Comparison of ENCODE assay signal across 8 cellular contexts in the genomic region with DNA sequence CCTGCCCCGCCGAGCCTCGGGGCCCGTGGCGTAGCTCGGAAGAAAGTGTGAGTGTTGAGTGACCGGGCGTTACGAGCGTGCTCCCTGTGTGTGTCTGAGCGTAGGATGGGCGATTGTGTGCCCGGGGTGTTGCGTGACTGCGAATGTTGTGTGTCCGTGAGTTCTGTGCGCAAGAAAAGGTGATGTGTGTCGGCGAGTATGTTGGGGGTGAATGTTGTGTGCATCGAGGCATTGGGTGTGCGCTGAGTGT. TPM values are rescaled to one million over a fixed set of nuclear protein-coding genes. Genes with fewer than 3 reads are reported as not detected.
DNase-seq lines count a peak whose midpoint lies in the region; ATAC-seq and TF ChIP-seq lines count a peak whose summit lies in the region.

No MANE protein-coding gene starts in this region.

- WGBS in heart right ventricle, 2 donors: 1% methylated on average over 21 of the region's 21 CpGs
- 1% methylated on average over 17 to 21 of the region's 21 CpGs for WGBS in body of pancreas, 2 donors
- WGBS in aorta, 2 donors: 1% methylated on average over 21 of the region's 21 CpGs

- H3K27me3 Mint-ChIP-seq in mesothelial cell of epicardium (ENCODE audit: low read depth): peaks cover 6% of the 10 kb centered on the region

- peaks cover 31% of the 10 kb centered on the region for H3K4me1 Mint-ChIP-seq in mesothelial cell of epicardium

- TF ChIP-seq CTCF in heart right ventricle (IDR thresholded peaks at IDR 0.05): no peak
- TF ChIP-seq CTCF in body of pancreas (IDR thresholded peaks at IDR 0.05): no peak
- no peak for TF ChIP-seq CTCF in mesothelial cell of epicardium (IDR thresholded peaks at IDR 0.05; ENCODE audit: unreplicated experiment)

- ATAC-seq in heart right ventricle (peak in 1 of 8 donors; percentile 2), body of pancreas (no peak), aorta (ENCODE audit: low FRiP score) (no peak), GM21447 (IDR thresholded peaks at IDR 0.05; ENCODE audit: unreplicated experiment) (no peak), GM21367 (IDR thresholded peaks at IDR 0.05; ENCODE audit: unreplicated experiment) (no peak)

- no peaks in the 10 kb centered on the region for H3K36me3 Mint-ChIP-seq in mesothelial cell of epicardium

- peaks cover 0 to 51% (median 0%) of the 10 kb centered on the region in 7 donors for H3K27me3 ChIP-seq in heart right ventricle
- no peaks in the 10 kb centered on the region for H3K27me3 ChIP-seq in body of pancreas
- no peaks in the 10 kb centered on the region for H3K27me3 ChIP-seq in aorta (ENCODE audit: control insufficient read depth in 1 of 2, insufficient read depth in 2 of 2, low read length in 1 of 2)

- peaks cover 5 to 26% (median 19%) of the 10 kb centered on the region in 9 donors for H3K4me1 ChIP-seq in heart right ventricle
- H3K4me1 ChIP-seq in body of pancreas: peaks cover 23% of the 10 kb centered on the region
- H3K4me1 ChIP-seq in aorta (ENCODE audit: control insufficient read depth in 1 of 2, insufficient read depth in 2 of 2, low read length in 2 of 2): no peaks in the 10 kb centered on the region

- H3K4me3 Mint-ChIP-seq in mesothelial cell of epicardium: peak overlapping the region; percentile 87

- TF ChIP-seq POLR2A in body of pancreas (IDR thresholded peaks at IDR 0.05): no peak

- peak overlapping the region; percentile 89 for H3K27ac Mint-ChIP-seq in mesothelial cell of epicardium

- H3K36me3 ChIP-seq in heart right ventricle (no peaks in the 10 kb centered on the region), body of pancreas (replicated peaks in 1 of 2; ENCODE audit: insufficient read depth in 1 of 2, low read depth in 2 of 2) (no peaks in the 10 kb centered on the region), aorta (ENCODE audit: control insufficient read depth in 1 of 2, insufficient read depth in 2 of 2, low read length in 1 of 2) (no peaks in the 10 kb centered on the region)

- H3K27ac ChIP-seq in heart right ventricle (peak overlapping the region in 3 of 10 donors; percentile 17 to 47 (median 46)), body of pancreas (peak overlapping the region; percentile 25 to 73 (median 64)), aorta (ENCODE audit: low read depth in 1 of 2, low read length in 2 of 2) (peak overlapping the region in 1 of 2 donors; percentile 9)

- H3K9me3 ChIP-seq in heart right ventricle (no peaks in the 10 kb centered on the region), body of pancreas (no peaks in the 10 kb centered on the region), aorta (ENCODE audit: control insufficient read depth, low read length) (no peaks in the 10 kb centered on the region)

- H3K4me3 ChIP-seq in heart right ventricle: peak overlapping the region; percentile 52 to 82 (median 66)
- peak overlapping the region; percentile 37 to 45 for H3K4me3 ChIP-seq in body of pancreas
- H3K4me3 ChIP-seq in aorta (ENCODE audit: low read length in 2 of 2): peak overlapping the region; percentile 78 to 88

- no peak for DNase-seq in heart right ventricle
- DNase-seq in cardiac septum (ENCODE audit: low spot score): no peak
- no peak for DNase-seq in body of pancreas
- DNase-seq in mesothelial cell of epicardium (ENCODE audit: low spot score in 2 of 2, unreplicated experiment in 2 of 2): peak in 1 of 2 experiments; percentile 54
- DNase-seq in aorta: no peak
- DNase-seq in GM19240 (ENCODE audit: insufficient read length, low spot score): no peak

- intact Hi-C loops in heart right ventricle (cut with DNase I) (loop anchor here in 9 of 10 donors (1.0 to 10.0 kb wide), 20 partner anchors 468 to 1678 kb away; no protein-coding TSS in a partner anchor), cardiac septum (cut with DNase I) (loop anchor here (2.0 to 10.0 kb wide), 7 partner anchors 106 to 1472 kb away; no protein-coding TSS in a partner anchor), body of pancreas (cut with DNase I) (no loop called here), aorta (cut with DNase I) (loop anchor here (2.0 to 10.0 kb wide), 11 partner anchors 218 to 1481 kb away; no protein-coding TSS in a partner anchor)

- H3K9me3 Mint-ChIP-seq in mesothelial cell of epicardium: no peaks in the 10 kb centered on the region

RNA-seq across cellular contexts. Expression of a gene that starts 0.3 kb away (rescaled TPM):
- total RNA-seq in heart right ventricle (10 to 100 TPM in 8 of 10 donors, 1 to 10 TPM in 2; 8.6 to 29.8 (median 14.5) TPM), cardiac septum (6.6 TPM), body of pancreas (10 to 100 TPM; 24.1 to 40.2 TPM), mesothelial cell of epicardium (143 to 151 TPM (median 145 TPM) in 3 replicates), aorta (10 to 100 TPM; 16.0 to 35.3 TPM)
- polyA plus RNA-seq in heart right ventricle (10 to 100 TPM; 13.5 to 15.7 TPM), aorta (10 to 100 TPM in 1 of 2 donors, 1 to 10 TPM in 1; 8.1 to 10.4 TPM)

RNA-seq across cellular contexts. Expression of a gene that starts 5.9 kb away (rescaled TPM):
- total RNA-seq in heart right ventricle (10 to 100 TPM; 27.8 to 45.6 (median 38.7) TPM), cardiac septum (29.9 TPM), body of pancreas (10 to 100 TPM; 10.6 to 30.7 TPM), mesothelial cell of epicardium (36.6 to 40.0 TPM (median 38.0 TPM) in 3 replicates), aorta (10 to 100 TPM; 18.0 to 22.5 TPM)
- polyA plus RNA-seq in heart right ventricle (10 to 100 TPM; 31.1 to 39.9 TPM), aorta (10 to 100 TPM; 14.7 to 20.8 TPM)

RNA-seq across cellular contexts. Expression of a gene that starts 55.0 kb away (rescaled TPM):
- total RNA-seq in heart right ventricle (10 to 100 TPM; 40.8 to 67.8 (median 49.0) TPM), cardiac septum (54.8 TPM), body of pancreas (10 to 100 TPM; 50.3 to 58.3 TPM), mesothelial cell of epicardium (103 to 107 TPM (median 105 TPM) in 3 replicates), aorta (10 to 100 TPM; 85.0 to 85.6 TPM)
- polyA plus RNA-seq in heart right ventricle (10 to 100 TPM; 42.4 to 64.6 TPM), aorta (10 to 100 TPM; 57.6 to 76.0 TPM)
